15 cellular contexts compared by ENCODE assay signal in genomic region chr3:171804618-171805389, GRCh38. TPM values are rescaled to one million over a fixed set of nuclear protein-coding genes. Genes with fewer than 3 reads are reported as not detected.
A peak's percentile ranks its signal among the peaks of the same experiment; 100 is the strongest.
DNase-seq lines count a peak whose midpoint lies in the region; ATAC-seq, FAIRE-seq and TF ChIP-seq lines count a peak whose summit lies in the region.
"Had no signal": no experiment of that assay in that cellular context is flagged by ENCODE, and none has a peak within 500 bp of the region (broad histone marks: within the 10 kb centered on the region; RNA-seq: fewer than 3 reads in every experiment).

No MANE protein-coding gene starts in this region.

- H3K4me3 ChIP-seq in HepG2 (replicated peaks in 1 of 3; ENCODE audit: insufficient read depth in 1 of 3, low read depth in 2 of 3, low read length in 3 of 3) = no peak overlapping the region
- no peak overlapping the region for H3K4me3 ChIP-seq in right lobe of liver
- H3K4me3 ChIP-seq in fibroblast of the aortic adventitia (ENCODE audit: low read depth, low read length) = no peak overlapping the region
- no peak overlapping the region for H3K4me3 ChIP-seq in parathyroid adenoma (ENCODE audit: low read depth, low read length)
- H3K4me3 ChIP-seq in aorta (ENCODE audit: low read length in 2 of 2) = no peak overlapping the region

- BruUV-seq in HepG2 (replicated peaks; lab: Mats Ljungman, UMichigan) = no TSS peak

- no peak for TF ChIP-seq RAD21 in HepG2 (CRISPR knock-in tag; IDR thresholded peaks at IDR 0.05)

- CTCF ChIA-PET in HepG2 (lab: Yijun Ruan, JAX; ENCODE audit: low intra/inter-chr PET ratio, low total read pairs) = no interaction called here

- no peaks in the 10 kb centered on the region for H3K9me3 ChIP-seq in HepG2 (ENCODE audit: low read length)
- no peaks in the 10 kb centered on the region for H3K9me3 ChIP-seq in right lobe of liver
- H3K9me3 ChIP-seq in parathyroid adenoma (ENCODE audit: control insufficient read depth, low read length) = no peaks in the 10 kb centered on the region
- H3K9me3 ChIP-seq in aorta (ENCODE audit: control insufficient read depth, low read length) = no peaks in the 10 kb centered on the region

- H3K4me1 ChIP-seq in HepG2 (ENCODE audit: insufficient read depth, low read length) (peaks cover 78% of the 10 kb centered on the region), right lobe of liver (peaks cover 0 to 14% (median 7%) of the 10 kb centered on the region in 4 donors), parathyroid adenoma (peaks cover 4% of the 10 kb centered on the region), aorta (ENCODE audit: control insufficient read depth in 1 of 2, insufficient read depth in 2 of 2, low read length in 2 of 2) (peaks cover 2 to 8% of the 10 kb centered on the region in 2 donors)

- TF ChIP-seq EP300 in HepG2 (IDR thresholded peaks at IDR 0.05; ENCODE audit: low read depth in 2 of 2, low read length in 2 of 2) = no peak
- TF ChIP-seq EP300 in HepG2 (CRISPR knock-in tag; IDR thresholded peaks at IDR 0.05; ENCODE audit: borderline replicate concordance) = no peak

- in situ Hi-C loops in HepG2 (cut with HindIII; ENCODE audit: extremely low pct_ligation_motif_present, low pct_unique_long_range_greater_than_20kb) = no loop called here

- FAIRE-seq in HepG2 (lab: Jason Lieb, UNC) = no peak
- no peak for FAIRE-seq in frontal cortex (lab: Jason Lieb, UNC)

- H3K27me3 ChIP-seq in HepG2 (ENCODE audit: control insufficient read depth in 1 of 2, insufficient read depth in 2 of 2, low read length in 2 of 2) = no peaks in the 10 kb centered on the region; a peak in 1 of 5 replicates
- no peaks in the 10 kb centered on the region for H3K27me3 ChIP-seq in right lobe of liver
- H3K27me3 ChIP-seq in parathyroid adenoma (ENCODE audit: control insufficient read depth, insufficient read depth, low read length) = no peaks in the 10 kb centered on the region
- H3K27me3 ChIP-seq in aorta (ENCODE audit: control insufficient read depth in 1 of 2, insufficient read depth in 2 of 2, low read length in 1 of 2) = no peaks in the 10 kb centered on the region

- 83% methylated on average over 6 of the region's 6 CpGs for WGBS in HepG2 (ENCODE audit: low lambda C conversion rate)
- 50% methylated on average over 6 of the region's 6 CpGs for WGBS in right lobe of liver (ENCODE audit: insufficient coverage, low coverage, low lambda C conversion rate, missing lambda C conversion rate)
- WGBS in aorta, 2 donors = 2 to 4% methylated on average over 6 of the region's 6 CpGs

- H4K20me1 ChIP-seq in HepG2 (ENCODE audit: insufficient read depth, low read length) = peaks cover 2% of the 10 kb centered on the region

- H2AFZ ChIP-seq in HepG2 (ENCODE audit: low read length) (no peak overlapping the region), parathyroid adenoma (no peak overlapping the region)

- H3K4me2 ChIP-seq in HepG2 (ENCODE audit: low read depth, low read length) = peak overlapping the region; percentile 83
- no peak overlapping the region for H3K4me2 ChIP-seq in parathyroid adenoma (ENCODE audit: low read length)

- H3K79me2 ChIP-seq in HepG2 (ENCODE audit: insufficient read depth, low read length) (peaks cover 92% of the 10 kb centered on the region), parathyroid adenoma (no peaks in the 10 kb centered on the region)

- no peak for DNase-seq in HepG2 (ENCODE audit: low spot score)
- DNase-seq in right lobe of liver = no peak
- DNase-seq in fibroblast of the aortic adventitia (ENCODE audit: low read depth) = peak; percentile 95
- DNase-seq in aorta = no peak
- no peak for DNase-seq in GM19238 (ENCODE audit: insufficient read length, low spot score)
- DNase-seq in frontal cortex (ENCODE audit: low spot score in 2 of 2) = no peak
- DNase-seq in NAMALWA (ENCODE audit: low spot score) = no peak
- DNase-seq: activated CD8-positive, alpha-beta memory T cell treated with anti-CD3 and anti-CD28 coated beads for 24 hours; DMS79 treated with DMSO at 0.1 percent for 48 hours; NCI-H1417 treated with DMSO at 0.1 percent for 48 hours; T-helper 2 cell had no signal

- H3K27ac ChIP-seq in HepG2 (ENCODE audit: extremely low read length, insufficient read depth, low read length) (peak overlapping the region; percentile 88), right lobe of liver (no peak overlapping the region), parathyroid adenoma (peak overlapping the region; percentile 49), aorta (ENCODE audit: low read depth in 1 of 2, low read length in 2 of 2) (peak overlapping the region; percentile 77 to 84)

- peaks cover 2 to 17% of the 10 kb centered on the region in 2 experiments; a peak in 3 of 5 replicates for H3K36me3 ChIP-seq in HepG2 (replicated peaks in 1 of 2; ENCODE audit: control insufficient read depth in 1 of 2, insufficient read depth in 2 of 2, low read length in 2 of 2)
- no peaks in the 10 kb centered on the region for H3K36me3 ChIP-seq in right lobe of liver
- no peaks in the 10 kb centered on the region for H3K36me3 ChIP-seq in parathyroid adenoma (ENCODE audit: control insufficient read depth, insufficient read depth, low read length)
- H3K36me3 ChIP-seq in aorta (ENCODE audit: control insufficient read depth in 1 of 2, insufficient read depth in 2 of 2, low read length in 1 of 2) = no peaks in the 10 kb centered on the region

- TF ChIP-seq CTCF in HepG2 (CRISPR knock-in tag; IDR thresholded peaks at IDR 0.05) (no peak), right lobe of liver (IDR thresholded peaks at IDR 0.05) (no peak), fibroblast of the aortic adventitia (IDR thresholded peaks at IDR 0.05; ENCODE audit: insufficient read depth, low read length) (no peak), parathyroid adenoma (IDR thresholded peaks at IDR 0.05) (no peak)

- POLR2A ChIA-PET in HepG2 (lab: Yijun Ruan, JAX) = no interaction called here

- intact Hi-C loops in HepG2 (cut with micrococcal nuclease; ENCODE audit: unreplicated experiment) (loop anchor here (5.0 kb wide), 1 partner anchor 237 kb away; no protein-coding TSS in a partner anchor), right lobe of liver (cut with DNase I) (no loop called here), aorta (cut with DNase I) (no loop called here)

- no peak for ATAC-seq in HepG2
- ATAC-seq in right lobe of liver = no peak
- peak; percentile 58 for ATAC-seq in aorta (ENCODE audit: low FRiP score)

- TF ChIP-seq POLR2A in HepG2 (IDR thresholded peaks at IDR 0.05; ENCODE audit: insufficient read depth in 1 of 2, low read depth in 2 of 2, low read length in 2 of 2) = no peak
- TF ChIP-seq POLR2A in right lobe of liver (IDR thresholded peaks at IDR 0.05) = no peak

- H3K9ac ChIP-seq in HepG2 (ENCODE audit: insufficient read depth, low read depth, low read length) (no peak overlapping the region), parathyroid adenoma (no peak overlapping the region)

RNA-seq across cellular contexts. Expression of gene PLD1, which starts 5.5 kb away (rescaled TPM):
- total RNA-seq in HepG2 (2016; rRNA removed; fragmentation: Illumina TruSeq; extraction: Trizol) = 27.1 and 33.6 TPM in 2 replicates
- total RNA-seq in HepG2 (2016; cell fraction: cytosol; rRNA removed; fragmentation: Illumina TruSeq; extraction: Trizol; ENCODE audit: low read depth) = 12.6 and 14.9 TPM in 2 replicates
- total RNA-seq in HepG2 (2016; cell fraction: insoluble cytoplasmic fraction; rRNA removed; fragmentation: Illumina TruSeq; extraction: Trizol) = 28.7 and 35.7 TPM in 2 replicates
- 12.9 and 13.9 TPM in 2 replicates for total RNA-seq in HepG2 (2016; cell fraction: membrane; rRNA removed; fragmentation: Illumina TruSeq; extraction: Trizol)
- 61.9 and 62.3 TPM in 2 replicates for total RNA-seq in HepG2 (2016; cell fraction: nucleus; rRNA removed; fragmentation: Illumina TruSeq; extraction: Trizol)
- polyA plus RNA-seq in HepG2 (2011; rRNA removed) = 50.3 and 59.4 TPM in 2 replicates
- polyA plus RNA-seq in HepG2 (2011; cell fraction: cytosol; rRNA removed) = 28.6 and 41.2 TPM in 2 replicates
- 71.6 and 77.3 TPM in 2 replicates for polyA plus RNA-seq in HepG2 (2011; cell fraction: nucleus; rRNA removed)
- 41.8 and 49.9 TPM in 2 replicates for polyA plus RNA-seq in HepG2 (2012)
- polyA plus RNA-seq in HepG2 (2016; cell fraction: cytosol; fragmentation: Illumina TruSeq; extraction: Trizol; ENCODE audit: low read depth) = 3.8 and 4.4 TPM in 2 replicates
- polyA plus RNA-seq in HepG2 (2016; cell fraction: insoluble cytoplasmic fraction; fragmentation: Illumina TruSeq; extraction: Trizol; ENCODE audit: low read depth) = 25.0 and 25.2 TPM in 2 replicates
- 6.2 and 6.8 TPM in 2 replicates for polyA plus RNA-seq in HepG2 (2016; cell fraction: membrane; fragmentation: Illumina TruSeq; extraction: Trizol; ENCODE audit: low read depth)
- polyA plus RNA-seq in HepG2 (2016; cell fraction: nucleus; fragmentation: Illumina TruSeq; extraction: Trizol; ENCODE audit: insufficient read depth, low read depth) = 33.1 and 33.7 TPM in 2 replicates
- polyA minus RNA-seq in HepG2 (2011; rRNA and poly(A)+ RNA removed; ENCODE audit: low replicate concordance) = 21.7 and 144 TPM in 2 replicates
- polyA minus RNA-seq in HepG2 (2011; cell fraction: cytosol; rRNA and poly(A)+ RNA removed) = 63.4 and 75.3 TPM in 2 replicates
- polyA minus RNA-seq in HepG2 (2011; cell fraction: nucleus; rRNA and poly(A)+ RNA removed) = 391 and 460 TPM in 2 replicates
- 10 to 100 TPM; 13.3 to 29.9 (median 18.5) TPM for total RNA-seq in right lobe of liver
- total RNA-seq in fibroblast of the aortic adventitia (ENCODE audit: low replicate concordance) = 10.1 and 23.1 TPM in 2 replicates
- 10 to 100 TPM; 23.1 to 41.3 TPM for total RNA-seq in aorta
- 10 to 100 TPM; 19.1 to 28.2 TPM for polyA plus RNA-seq in aorta
- 4.1 TPM for total RNA-seq in frontal cortex

RNA-seq across cellular contexts. Expression of gene TMEM212, which starts 38.3 kb away (rescaled TPM):
- total RNA-seq in HepG2 (2016; rRNA removed; fragmentation: Illumina TruSeq; extraction: Trizol) = not detected in 2 replicates
- not detected in 2 replicates for total RNA-seq in HepG2 (2016; cell fraction: cytosol; rRNA removed; fragmentation: Illumina TruSeq; extraction: Trizol; ENCODE audit: low read depth)
- total RNA-seq in HepG2 (2016; cell fraction: insoluble cytoplasmic fraction; rRNA removed; fragmentation: Illumina TruSeq; extraction: Trizol) = not detected in 2 replicates
- total RNA-seq in HepG2 (2016; cell fraction: membrane; rRNA removed; fragmentation: Illumina TruSeq; extraction: Trizol) = not detected in 2 replicates
- not detected in 2 replicates for total RNA-seq in HepG2 (2016; cell fraction: nucleus; rRNA removed; fragmentation: Illumina TruSeq; extraction: Trizol)
- not detected in 2 replicates for polyA plus RNA-seq in HepG2 (2011; rRNA removed)
- 0.06 TPM in 1 of 2 replicates, not detected in the other for polyA plus RNA-seq in HepG2 (2011; cell fraction: cytosol; rRNA removed)
- polyA plus RNA-seq in HepG2 (2011; cell fraction: nucleus; rRNA removed) = 0.33 TPM in 1 of 2 replicates, not detected in the other
- polyA plus RNA-seq in HepG2 (2012) = not detected in 2 replicates
- not detected in 2 replicates for polyA plus RNA-seq in HepG2 (2016; cell fraction: cytosol; fragmentation: Illumina TruSeq; extraction: Trizol; ENCODE audit: low read depth)
- not detected in 2 replicates for polyA plus RNA-seq in HepG2 (2016; cell fraction: insoluble cytoplasmic fraction; fragmentation: Illumina TruSeq; extraction: Trizol; ENCODE audit: low read depth)
- polyA plus RNA-seq in HepG2 (2016; cell fraction: membrane; fragmentation: Illumina TruSeq; extraction: Trizol; ENCODE audit: low read depth) = not detected in 2 replicates
- polyA plus RNA-seq in HepG2 (2016; cell fraction: nucleus; fragmentation: Illumina TruSeq; extraction: Trizol; ENCODE audit: insufficient read depth, low read depth) = not detected in 2 replicates
- polyA minus RNA-seq in HepG2 (2011; rRNA and poly(A)+ RNA removed; ENCODE audit: low replicate concordance) = not detected in 2 replicates
- not detected in 2 replicates for polyA minus RNA-seq in HepG2 (2011; cell fraction: cytosol; rRNA and poly(A)+ RNA removed)
- polyA minus RNA-seq in HepG2 (2011; cell fraction: nucleus; rRNA and poly(A)+ RNA removed) = 1.2 TPM in 1 of 2 replicates, not detected in the other
- not detected for total RNA-seq in right lobe of liver
- total RNA-seq in fibroblast of the aortic adventitia (ENCODE audit: low replicate concordance) = not detected in 2 replicates
- not detected for total RNA-seq in aorta
- polyA plus RNA-seq in aorta = not detected
- not detected for total RNA-seq in frontal cortex
- total RNA-seq: glomerular endothelial cell, mononuclear cell had no signal
- polyA plus RNA-seq: adipose tissue had no signal

Comparison
In these comparisons a context has a peak if more than half of its experiments do, and no peak if none do; other contexts are left out.
1. H3K27ac ChIP-seq: peak in HepG2 (single experiment), parathyroid adenoma (single experiment) and aorta (2 of 2); none in right lobe of liver (0 of 3).